17 cellular contexts compared by ENCODE assay signal in genomic region chr4:137664416-137664815, GRCh38.
A peak's percentile ranks its signal among the peaks of the same experiment; 100 is the strongest.
DNase-seq lines count a peak whose midpoint lies in the region; ATAC-seq and TF ChIP-seq lines count a peak whose summit lies in the region.
"Had no signal": no experiment of that assay in that cellular context is flagged by ENCODE, and none has a peak within 500 bp of the region (broad histone marks: within the 10 kb centered on the region; RNA-seq: fewer than 3 reads in every experiment).

No MANE protein-coding gene starts in this region.

- H3K23ac ChIP-seq in neuronal stem cell (ENCODE audit: low read depth, low read length, poor library complexity): no peak overlapping the region

- H3K9me3 ChIP-seq in RWPE2 (ENCODE audit: severe bottlenecking): no peaks in the 10 kb centered on the region
- H3K9me3 ChIP-seq in esophagus muscularis mucosa: no peaks in the 10 kb centered on the region
- peaks cover 0 to 14% of the 10 kb centered on the region in 2 donors for H3K9me3 ChIP-seq in neuronal stem cell (replicated peaks in 1 of 2; ENCODE audit: control insufficient read depth in 2 of 2, insufficient read depth in 1 of 2, low read depth in 1 of 2, low read length in 2 of 2)
- H3K9me3 ChIP-seq in Peyer's patch: no peaks in the 10 kb centered on the region
- H3K9me3 ChIP-seq: A549, ovary had no signal

- no peak overlapping the region for H2BK12ac ChIP-seq in neuronal stem cell (ENCODE audit: low read length)

- H2AK5ac ChIP-seq in neuronal stem cell (ENCODE audit: low read depth, low read length): no peak overlapping the region

- no peak overlapping the region for H3K14ac ChIP-seq in neuronal stem cell (ENCODE audit: low read length)

- H3K79me1 ChIP-seq in neuronal stem cell (ENCODE audit: low read depth, low read length): no peaks in the 10 kb centered on the region

- H4K91ac ChIP-seq in neuronal stem cell (ENCODE audit: low read depth, low read length, poor library complexity): no peak overlapping the region

- DNase-seq in AG10803 (ENCODE audit: low read depth): peak; percentile 87
- DNase-seq in RWPE2 (ENCODE audit: low spot score): no peak
- no peak for DNase-seq in esophagus muscularis mucosa (ENCODE audit: extremely low spot score)
- no peak for DNase-seq in neuronal stem cell (ENCODE audit: low spot score)
- no peak for DNase-seq in activated CD8-positive, alpha-beta memory T cell treated with anti-CD3 and anti-CD28 coated beads for 24 hours
- no peak for DNase-seq in ureter (ENCODE audit: low spot score)
- DNase-seq in NOMO-1 (lab: John Stamatoyannopoulos, UW; ENCODE audit: unreplicated experiment in 2 of 2): no peak
- DNase-seq in Peyer's patch: no peak
- DNase-seq: activated CD4-positive, CD25-positive, alpha-beta regulatory T cell; activated gamma-delta T cell treated with Interleukin-2 at 50 U/mL for 16 hours; GF-D8; NCI-H1694 treated with DMSO at 0.1 percent for 48 hours; ovary; PC-9; substantia nigra; T-helper 1 cell had no signal

- H2BK15ac ChIP-seq in neuronal stem cell (ENCODE audit: low read length): no peak overlapping the region

- H3K9ac ChIP-seq in neuronal stem cell (ENCODE audit: low read depth, low read length, poor library complexity): no peak overlapping the region

- no peak for TF ChIP-seq POLR2A in esophagus muscularis mucosa (IDR thresholded peaks at IDR 0.05; ENCODE audit: low read depth)
- no peak for TF ChIP-seq POLR2A in Peyer's patch (IDR thresholded peaks at IDR 0.05)

- no peak overlapping the region for H3K4me2 ChIP-seq in neuronal stem cell (ENCODE audit: insufficient read depth, low read length, poor library complexity, severe bottlenecking)
- H3K4me2 ChIP-seq: A549, PC-9 had no signal

- no peak overlapping the region for H3K4ac ChIP-seq in neuronal stem cell (ENCODE audit: low read length)

- H3K27ac ChIP-seq in RWPE2 (ENCODE audit: poor library complexity, severe bottlenecking) (peak overlapping the region; percentile 26), esophagus muscularis mucosa (replicated peaks in 1 of 4) (peak overlapping the region; percentile 77 to 86 (median 83)), neuronal stem cell (replicated peaks; ENCODE audit: low read length) (no peak overlapping the region), Peyer's patch (peak overlapping the region in 1 of 4 donors; percentile 58)
- H3K27ac ChIP-seq: A549, PC-9 had no signal

- no peak overlapping the region for H2BK120ac ChIP-seq in neuronal stem cell (ENCODE audit: low read depth, low read length)

- 33% methylated on average over 2 of the region's 2 CpGs for WGBS in esophagus muscularis mucosa
- WGBS in neuronal stem cell (ENCODE audit: extremely low coverage in 2 of 2, insufficient read length in 2 of 2, insufficient replicate concordance in 1 of 2), 2 donors: 100% methylated on average over 1 of the region's 2 CpGs; no CpG with 5 or more reads in 1 of the 2 donors

- peak overlapping the region; percentile 9; the same call in 1 of the 2 replicates for H3K4me3 ChIP-seq in AG10803 (ENCODE audit: low read length)
- no peak overlapping the region for H3K4me3 ChIP-seq in RWPE2 (ENCODE audit: severe bottlenecking)
- H3K4me3 ChIP-seq in esophagus muscularis mucosa: peak overlapping the region in 2 of 4 donors; percentile 0 to 4
- H3K4me3 ChIP-seq in neuronal stem cell (ENCODE audit: low read length in 2 of 2): no peak overlapping the region
- no peak overlapping the region for H3K4me3 ChIP-seq in Peyer's patch
- H3K4me3 ChIP-seq: A549, ovary, PC-9 had no signal

- no peak for ATAC-seq in RWPE2 (ENCODE audit: low read depth)
- ATAC-seq: A549 had no signal

- H3K36me3 ChIP-seq in RWPE2 (ENCODE audit: low read depth): no peaks in the 10 kb centered on the region
- H3K36me3 ChIP-seq in esophagus muscularis mucosa: no peaks in the 10 kb centered on the region
- H3K36me3 ChIP-seq in neuronal stem cell (replicated peaks in 1 of 2; ENCODE audit: control insufficient read depth in 2 of 2, insufficient read depth in 2 of 2, low read length in 2 of 2): no peaks in the 10 kb centered on the region
- H3K36me3 ChIP-seq in Peyer's patch: no peaks in the 10 kb centered on the region
- H3K36me3 ChIP-seq: ovary had no signal

- no peak for TF ChIP-seq EP300 in esophagus muscularis mucosa (IDR thresholded peaks at IDR 0.05)

- no peak overlapping the region for H2BK5ac ChIP-seq in neuronal stem cell (ENCODE audit: low read length)

- H3K27me3 ChIP-seq in RWPE2 (ENCODE audit: insufficient read depth, poor library complexity, severe bottlenecking) (no peaks in the 10 kb centered on the region), esophagus muscularis mucosa (no peaks in the 10 kb centered on the region), neuronal stem cell (ENCODE audit: control insufficient read depth in 3 of 3, insufficient read depth in 3 of 3, low read depth in 1 of 3, low read length in 3 of 3) (no peaks in the 10 kb centered on the region), Peyer's patch (no peaks in the 10 kb centered on the region)
- H3K27me3 ChIP-seq: ovary had no signal

- H4K8ac ChIP-seq in neuronal stem cell (ENCODE audit: low read depth, low read length): no peak overlapping the region

- intact Hi-C loops in esophagus muscularis mucosa (cut with DNase I): loop anchor here (5.0 kb wide), 1 partner anchor 38 kb away; no protein-coding TSS in a partner anchor

- H2AFZ ChIP-seq in neuronal stem cell (ENCODE audit: low read length): peak overlapping the region; percentile 81

- H3K18ac ChIP-seq in neuronal stem cell (ENCODE audit: low read length): no peak overlapping the region

- H3K4me1 ChIP-seq in RWPE2 (ENCODE audit: insufficient read depth, poor library complexity, severe bottlenecking) (peaks cover 7% of the 10 kb centered on the region), esophagus muscularis mucosa (peaks cover 15 to 59% (median 46%) of the 10 kb centered on the region in 4 donors), neuronal stem cell (ENCODE audit: control insufficient read depth in 2 of 2, insufficient read depth in 1 of 2, low read depth in 1 of 2, low read length in 2 of 2) (peaks cover 3 to 13% of the 10 kb centered on the region in 2 donors), Peyer's patch (no peaks in the 10 kb centered on the region)
- H3K4me1 ChIP-seq: A549 had no signal

- TF ChIP-seq CTCF in AG10803 (conservative IDR thresholded peaks at IDR 0.05; ENCODE audit: low read length) (no peak), RWPE2 (IDR thresholded peaks at IDR 0.05; ENCODE audit: poor library complexity, severe bottlenecking) (no peak), esophagus muscularis mucosa (IDR thresholded peaks at IDR 0.05) (no peak), Peyer's patch (IDR thresholded peaks at IDR 0.05) (no peak)
